ENCODE assay signal across 19 cellular contexts in the genomic region with DNA sequence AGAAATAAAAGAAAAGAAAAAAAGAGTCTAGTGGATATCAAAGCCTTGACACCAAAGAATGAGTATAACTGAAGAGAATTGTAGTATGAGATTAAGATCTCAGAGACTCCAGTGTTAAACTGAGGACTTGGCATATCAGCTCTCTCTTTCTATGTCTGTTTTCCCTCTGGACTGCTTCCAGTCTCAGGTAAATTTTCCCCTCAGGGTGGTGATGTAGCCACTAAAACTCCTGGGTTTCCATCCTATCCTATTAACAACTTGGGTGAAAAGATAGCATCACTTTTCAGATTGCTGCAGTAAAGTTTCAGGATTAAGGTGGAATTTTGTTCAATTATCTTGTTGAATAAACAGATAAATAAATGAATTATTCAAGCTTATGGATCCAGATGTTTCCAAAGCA.
"Had no signal": no experiment of that assay in that cellular context is flagged by ENCODE, and none has a peak within 500 bp of the region (broad histone marks: within the 10 kb centered on the region; RNA-seq: fewer than 3 reads in every experiment).

No MANE protein-coding gene starts in this region.

- H3K4me1 ChIP-seq: esophagus muscularis mucosa, gastroesophageal sphincter, heart left ventricle, left lung, lower lobe of right lung had no signal

- H3K4me3 ChIP-seq: coronary artery, dorsolateral prefrontal cortex, esophagus muscularis mucosa, gastroesophageal sphincter, heart left ventricle, hepatocyte, left lung, lower lobe of right lung had no signal

- H3K27ac ChIP-seq: coronary artery, dorsolateral prefrontal cortex, esophagus muscularis mucosa, foreskin keratinocyte, gastroesophageal sphincter, heart left ventricle, hepatocyte, left lung, lower lobe of right lung had no signal

- H3K9me3 Mint-ChIP-seq: immature natural killer cell, memory B cell had no signal

- H3K27me3 Mint-ChIP-seq: memory B cell had no signal

- H3K4me1 Mint-ChIP-seq: immature natural killer cell, memory B cell had no signal

- H3K9me3 ChIP-seq: esophagus muscularis mucosa, gastroesophageal sphincter, heart left ventricle, left lung, lower lobe of right lung had no signal

- DNase-seq: dermis blood vessel endothelial cell; dorsolateral prefrontal cortex; effector CD4-positive, alpha-beta T cell; effector memory CD4-positive, alpha-beta T cell; heart left ventricle; hypothalamus; immature natural killer cell; left cardiac atrium; left lung; left ventricle myocardium superior; lower lobe of right lung; mesendoderm; midbrain had no signal

- H3K27ac Mint-ChIP-seq: immature natural killer cell, memory B cell had no signal

- H3K4me3 Mint-ChIP-seq: immature natural killer cell, memory B cell had no signal

- H3K27me3 ChIP-seq: dorsolateral prefrontal cortex, esophagus muscularis mucosa, foreskin keratinocyte, gastroesophageal sphincter, heart left ventricle, hepatocyte, left lung had no signal

- ATAC-seq: foreskin keratinocyte, gastroesophageal sphincter, heart left ventricle, left cardiac atrium, left lung, left ventricle myocardium superior, lower lobe of right lung had no signal
